Comparison of ENCODE assay signal across 8 cellular contexts in the genomic region with DNA sequence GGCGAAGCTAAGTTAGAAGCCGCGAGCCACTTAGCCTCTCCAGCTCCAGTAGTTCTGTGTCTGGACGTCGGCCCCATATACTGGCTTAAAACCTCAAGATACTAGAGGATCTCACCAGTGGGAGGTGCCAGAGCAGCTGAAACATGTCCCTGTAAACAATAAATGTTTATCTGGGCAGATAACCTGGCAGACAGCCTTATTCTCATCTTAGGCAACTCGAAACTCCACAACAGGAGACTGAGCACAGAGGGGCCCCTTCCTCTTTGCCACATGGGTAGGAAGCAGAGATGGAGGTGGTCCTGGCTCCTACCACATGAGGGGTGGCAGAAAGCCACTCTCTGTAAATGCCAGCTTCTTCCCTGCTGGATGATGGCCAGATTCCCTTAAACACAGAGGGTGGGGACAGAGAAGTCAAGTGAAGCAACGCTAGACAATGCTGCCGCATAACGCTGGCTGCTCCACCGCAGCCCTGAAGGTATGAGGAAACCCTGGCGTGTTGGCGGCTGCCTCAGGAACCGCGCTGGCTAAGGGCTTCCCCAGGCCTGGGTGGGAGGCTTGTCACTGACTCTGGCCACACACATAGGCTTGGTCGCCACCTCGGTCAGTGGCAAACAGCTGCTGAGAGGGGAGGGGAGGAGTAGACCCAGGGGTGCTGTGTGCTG.
DNase-seq lines count a peak whose midpoint lies in the region; ATAC-seq and TF ChIP-seq lines count a peak whose summit lies in the region.

No MANE protein-coding gene starts in this region.

- H4K20me1 ChIP-seq in OCI-LY1 (ENCODE audit: insufficient read depth, low read length), result no peaks in the 10 kb centered on the region

- no peaks in the 10 kb centered on the region for H3K27me3 ChIP-seq in OCI-LY1 (ENCODE audit: insufficient read depth, low read length)
- no peaks in the 10 kb centered on the region for H3K27me3 ChIP-seq in esophagus (ENCODE audit: control insufficient read depth in 1 of 2, insufficient read depth in 2 of 2, low read length in 2 of 2)

- TF ChIP-seq CTCF in GM20000 (IDR thresholded peaks at IDR 0.05; ENCODE audit: extremely low read depth, missing control alignments), result no peak
- TF ChIP-seq CTCF in OCI-LY1 (IDR thresholded peaks at IDR 0.05; ENCODE audit: low read length), result peak; percentile 13; the same call in 1 of the 2 replicates

- DNase-seq in GM20000 (ENCODE audit: low spot score), result peak; percentile 58
- DNase-seq in myocyte (ENCODE audit: low read depth), result peak; percentile 87
- no peak for DNase-seq in stimulated activated naive CD4-positive, alpha-beta T cell treated with Interleukin-2 at 50 U/mL for 16 hours (lab: John Stamatoyannopoulos, UW)
- no peak for DNase-seq in activated naive CD4-positive, alpha-beta T cell treated with anti-CD3 and anti-CD28 coated beads, Interleukin-2, amount 50 U/mL, for 16 hours

- H3K27ac ChIP-seq in OCI-LY1 (ENCODE audit: low read depth, low read length, poor library complexity, severe bottlenecking) (peak overlapping the region; percentile 56), esophagus (ENCODE audit: low read depth in 2 of 2, low read length in 1 of 2) (peak overlapping the region; percentile 84 to 94)

- H2AFZ ChIP-seq in OCI-LY1 (ENCODE audit: low read length), result no peak overlapping the region

- H3K9me3 ChIP-seq in OCI-LY1 (ENCODE audit: low read length) (no peaks in the 10 kb centered on the region), esophagus (ENCODE audit: control insufficient read depth in 2 of 2, insufficient read depth in 1 of 2, low read depth in 1 of 2, low read length in 1 of 2) (no peaks in the 10 kb centered on the region)

- H3K9ac ChIP-seq in OCI-LY1 (ENCODE audit: low read length), result no peak overlapping the region; the same call in 1 of the 2 replicates

- H3K9me2 ChIP-seq in OCI-LY1 (ENCODE audit: low read depth, low read length), result no peaks in the 10 kb centered on the region

- no peaks in the 10 kb centered on the region for H3K79me2 ChIP-seq in OCI-LY1 (ENCODE audit: insufficient read depth, low read length)

- ATAC-seq in HG02938 (IDR thresholded peaks at IDR 0.05; ENCODE audit: unreplicated experiment) (no peak), HG02759 (IDR thresholded peaks at IDR 0.05; ENCODE audit: unreplicated experiment) (no peak)

- peak overlapping the region; percentile 30; the same call in 1 of the 2 replicates for H3K4me2 ChIP-seq in OCI-LY1 (ENCODE audit: low read length)

- 0 out of 2 replicates have a peak, but pooled peaks cover 3% of the 10 kb centered on the region for H3K36me3 ChIP-seq in OCI-LY1 (ENCODE audit: insufficient read depth, low read length)
- peaks cover 0 to 3% of the 10 kb centered on the region in 2 donors for H3K36me3 ChIP-seq in esophagus (ENCODE audit: control insufficient read depth in 2 of 2, insufficient read depth in 2 of 2, low read length in 1 of 2)

- H3K4me3 ChIP-seq in OCI-LY1 (ENCODE audit: low read depth, low read length, poor library complexity, severe bottlenecking) (no peak overlapping the region), esophagus (ENCODE audit: low read depth in 1 of 2, low read length in 2 of 2) (no peak overlapping the region)

- H3K4me1 ChIP-seq in OCI-LY1 (ENCODE audit: insufficient read depth, low read length, severe bottlenecking), result peaks cover 38% of the 10 kb centered on the region
- peaks cover 2 to 5% of the 10 kb centered on the region in 2 donors for H3K4me1 ChIP-seq in esophagus (ENCODE audit: control insufficient read depth in 2 of 2, insufficient read depth in 2 of 2, low read length in 1 of 2)

- 29 to 43% methylated on average over 16 of the region's 16 CpGs for WGBS in esophagus, 2 donors

- H3F3A ChIP-seq in OCI-LY1 (ENCODE audit: insufficient read depth, low read length), result no peaks in the 10 kb centered on the region

Comparison
In these comparisons a context has a peak if more than half of its experiments do, and no peak if none do; other contexts are left out.
1. DNase-seq: peak in GM20000 (single experiment) and myocyte (single experiment); none in stimulated activated naive CD4-positive, alpha-beta T cell treated with Interleukin-2 at 50 U/mL for 16 hours (single experiment) and activated naive CD4-positive, alpha-beta T cell treated with anti-CD3 and anti-CD28 coated beads, Interleukin-2, amount 50 U/mL, for 16 hours (single experiment).